1 cellular context compared by ENCODE assay signal in genomic region chr5:132651838-132652476, GRCh38.
A peak's percentile ranks its signal among the peaks of the same experiment; 100 is the strongest.
TF ChIP-seq lines count a peak whose summit lies in the region.

No MANE protein-coding gene starts in this region.

TF ChIP-seq in K562, 482 proteins besides CTCF, POLR2A, EP300 and RAD21 (continued from another document):
- no peak; a peak in 1 of 4 replicates for TF ChIP-seq NONO (IDR thresholded peaks at IDR 0.05; ENCODE audit: low read depth in 2 of 2, low read length in 1 of 2)
- no peak for TF ChIP-seq ZNF431 (CRISPR knock-in tag; IDR thresholded peaks at IDR 0.05)
- TF ChIP-seq KDM1A (IDR thresholded peaks at IDR 0.05) = peak; percentile 92 to 95
- no peak for TF ChIP-seq CBX5 (IDR thresholded peaks at IDR 0.05; ENCODE audit: borderline replicate concordance, low read depth)
- TF ChIP-seq CREBBP (IDR thresholded peaks at IDR 0.05; ENCODE audit: low read depth, low read length) = no peak
- no peak for TF ChIP-seq HOMEZ (CRISPR knock-in tag; IDR thresholded peaks at IDR 0.05)
- no peak for TF ChIP-seq FIP1L1 (IDR thresholded peaks at IDR 0.05; ENCODE audit: low read depth, low read length, poor library complexity, severe bottlenecking)
- TF ChIP-seq RBFOX2 (IDR thresholded peaks at IDR 0.05; ENCODE audit: low read depth, low read length) = no peak
- peak; percentile 65 for TF ChIP-seq LEF1 (IDR thresholded peaks at IDR 0.05)
- TF ChIP-seq DIDO1 (tag; IDR thresholded peaks at IDR 0.05; ENCODE audit: low read depth) = no peak
- no peak for TF ChIP-seq C11orf30 (IDR thresholded peaks at IDR 0.05; ENCODE audit: low read depth)
- TF ChIP-seq SRSF7 (optimal IDR thresholded peaks at IDR 0.05; ENCODE audit: low read depth, low read length) = no peak
- peak; percentile 95 for TF ChIP-seq TARDBP (IDR thresholded peaks at IDR 0.05)
- TF ChIP-seq ZSCAN29 (IDR thresholded peaks at IDR 0.05) = no peak
- no peak for TF ChIP-seq ZNF511 (CRISPR knock-in tag; IDR thresholded peaks at IDR 0.05)
- no peak for TF ChIP-seq ZNF41 (CRISPR knock-in tag; conservative IDR thresholded peaks at IDR 0.05)
- TF ChIP-seq NCOA6 (IDR thresholded peaks at IDR 0.05) = no peak
- TF ChIP-seq MTF1 (CRISPR knock-in tag; IDR thresholded peaks at IDR 0.05; ENCODE audit: borderline replicate concordance) = no peak
- TF ChIP-seq HDAC6 (IDR thresholded peaks at IDR 0.05; ENCODE audit: low read depth, low read length) = no peak
- TF ChIP-seq STAG1 (CRISPR knock-in tag; IDR thresholded peaks at IDR 0.05; ENCODE audit: borderline replicate concordance) = no peak
- TF ChIP-seq ZNF398 (CRISPR knock-in tag; IDR thresholded peaks at IDR 0.05) = no peak
- TF ChIP-seq TEAD2 (tag; IDR thresholded peaks at IDR 0.05) = no peak
- no peak for TF ChIP-seq SIN3A (IDR thresholded peaks at IDR 0.05; ENCODE audit: borderline replicate concordance in 2 of 2, control insufficient read depth in 1 of 2, low read depth in 2 of 2, low read length in 2 of 2)
- TF ChIP-seq ZFP1 (CRISPR knock-in tag; IDR thresholded peaks at IDR 0.05) = no peak
- no peak for TF ChIP-seq ZNF717 (CRISPR knock-in tag; IDR thresholded peaks at IDR 0.05)
- TF ChIP-seq ZNF324 (CRISPR knock-in tag; IDR thresholded peaks at IDR 0.05) = no peak
- TF ChIP-seq ZNF146 (CRISPR knock-in tag; IDR thresholded peaks at IDR 0.05; ENCODE audit: unreplicated experiment) = no peak
- TF ChIP-seq NFIX (CRISPR knock-in tag; IDR thresholded peaks at IDR 0.05; ENCODE audit: low read depth) = no peak
- no peak for TF ChIP-seq ATF6 (CRISPR knock-in tag; IDR thresholded peaks at IDR 0.05)
- TF ChIP-seq CHAMP1 (IDR thresholded peaks at IDR 0.05) = peak; percentile 89
- no peak for TF ChIP-seq TCFL5 (CRISPR knock-in tag; conservative IDR thresholded peaks at IDR 0.05)
- no peak for TF ChIP-seq SMC3 (conservative IDR thresholded peaks at IDR 0.05; ENCODE audit: insufficient read depth, low read depth, low read length)
- TF ChIP-seq U2AF2 (optimal IDR thresholded peaks at IDR 0.05; ENCODE audit: low read depth, low read length) = no peak
- no peak for TF ChIP-seq GTF3C2 (IDR thresholded peaks at IDR 0.05; ENCODE audit: borderline replicate concordance, extremely low read depth, insufficient read length)
- no peak for TF ChIP-seq CAMTA2 (CRISPR knock-in tag; conservative IDR thresholded peaks at IDR 0.05)
- no peak for TF ChIP-seq ZNF518B (CRISPR knock-in tag; IDR thresholded peaks at IDR 0.05)
